Comparison of ENCODE assay signal across 1 cellular context in the genomic region with DNA sequence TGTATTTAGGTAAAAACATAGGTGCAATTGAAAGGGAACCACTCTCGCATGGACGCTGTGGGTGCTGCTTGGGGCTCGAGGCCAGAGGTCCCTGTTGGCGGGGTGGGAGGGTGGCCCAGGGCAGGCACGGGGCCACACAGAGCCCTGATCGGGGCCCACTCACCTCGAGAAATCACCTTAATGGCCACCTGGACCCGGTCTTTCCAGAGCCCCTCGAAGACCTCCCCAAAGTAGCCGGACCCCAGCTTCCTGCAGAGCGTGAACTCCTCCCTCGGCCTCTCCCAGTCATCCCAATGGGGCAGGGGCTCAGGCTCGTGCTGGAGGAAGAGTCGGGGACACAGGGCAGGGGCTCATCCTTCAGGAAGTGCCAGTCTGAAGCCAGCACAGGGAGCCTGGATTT.
TF ChIP-seq lines count a peak whose summit lies in the region.

No MANE protein-coding gene starts in this region.

TF ChIP-seq in H1, 55 proteins besides CTCF, POLR2A, EP300 and RAD21:
- TF ChIP-seq RBBP5 (IDR thresholded peaks at IDR 0.05; ENCODE audit: borderline replicate concordance, low read depth, low read length) (no peak), CEBPB (IDR thresholded peaks at IDR 0.05; ENCODE audit: low read depth, low read length) (no peak), CBX8 (IDR thresholded peaks at IDR 0.05; ENCODE audit: borderline replicate concordance, low read depth, low read length) (no peak), SIN3A (conservative IDR thresholded peaks at IDR 0.05 in 1 of 2, IDR thresholded peaks at IDR 0.05 in 1 of 2; ENCODE audit: low read depth in 1 of 2, low read length in 2 of 2) (no peak), CHD2 (IDR thresholded peaks at IDR 0.05; ENCODE audit: low read length) (no peak), ASH2L (IDR thresholded peaks at IDR 0.05; ENCODE audit: low read length) (no peak)
- TF ChIP-seq, protein P1, sequence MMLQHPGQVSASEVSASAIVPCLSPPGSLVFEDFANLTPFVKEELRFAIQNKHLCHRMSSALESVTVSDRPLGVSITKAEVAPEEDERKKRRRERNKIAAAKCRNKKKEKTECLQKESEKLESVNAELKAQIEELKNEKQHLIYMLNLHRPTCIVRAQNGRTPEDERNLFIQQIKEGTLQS (IDR thresholded peaks at IDR 0.05; ENCODE audit: insufficient read depth, low read depth, low read length) = no peak
